Comparison of ENCODE assay signal across 34 cellular contexts in genomic region chr21:34604556-34604955, GRCh38.
"Had no signal": no experiment of that assay in that cellular context is flagged by ENCODE, and none has a peak within 500 bp of the region (broad histone marks: within the 10 kb centered on the region; RNA-seq: fewer than 3 reads in every experiment).

No MANE protein-coding gene starts in this region.

- H3K4me2 ChIP-seq: KMS-11 had no signal

- H3K27me3 Mint-ChIP-seq: activated CD4-positive, alpha-beta T cell treated with anti-CD3 and anti-CD28 coated beads for 36 hours; activated CD4-positive, alpha-beta T cell treated with anti-CD3 and anti-CD28 coated beads, Interleukin-2, amount 10 ng/mL, durations not matched to agents 7 days and 5 days; activated naive CD8-positive, alpha-beta T cell treated with anti-CD3 and anti-CD28 coated beads for 36 hours; activated T-helper 17 cell treated with anti-CD3 and anti-CD28 coated beads, Interleukin-2, amount 50 U/mL, for 72 hours had no signal

- DNase-seq: activated CD4-positive, alpha-beta T cell treated with anti-CD3 and anti-CD28 coated beads for 36 hours; activated CD4-positive, alpha-beta T cell treated with anti-CD3 and anti-CD28 coated beads, Interleukin-2, amount 10 ng/mL, durations not matched to agents 7 days and 5 days; activated CD4-positive, alpha-beta T cell treated with anti-CD3 and anti-CD28 coated beads, Interleukin-2, amount 50 U/mL, for 48 hours; activated CD8-positive, alpha-beta memory T cell treated with anti-CD3 and anti-CD28 coated beads, Interleukin-2, amount 50 U/mL, for 4 hours; activated CD8-positive, alpha-beta T cell treated with anti-CD3 and anti-CD28 coated beads, Interleukin-2, amount 10 ng/mL, durations not matched to agents 7 days and 5 days; activated effector memory CD4-positive, alpha-beta T cell treated with anti-CD3 and anti-CD28 coated beads, Interleukin-2, amount 50 U/mL, for 16 hours; activated naive CD4-positive, alpha-beta T cell; activated naive CD4-positive, alpha-beta T cell treated with anti-CD3 and anti-CD28 coated beads, Interleukin-2, amount 50 U/mL, for 16 hours; activated naive CD8-positive, alpha-beta T cell treated with anti-CD3 and anti-CD28 coated beads for 36 hours; activated T-cell treated with anti-CD3 and anti-CD28 coated beads, Interleukin-2, amount 50 U/mL, for 48 hours; amniotic stem cell; central memory CD4-positive, alpha-beta T cell; MM.1S; MV-4-11; NCI-H1092; NCI-H1436 treated with DMSO at 0.1 percent for 48 hours; NCI-H1694 treated with DMSO at 0.1 percent for 48 hours; NCI-H2029 treated with DMSO at 0.1 percent for 48 hours; NCI-H2107; NCI-H2171; NCI-H2227 treated with DMSO at 0.1 percent for 48 hours; NCI-H446; NCI-H510A treated with DMSO at 0.1 percent for 48 hours; NCI-H526 treated with DMSO at 0.1 percent for 48 hours; SHP77; SJCRH30; T1000 had no signal

- H3K9me3 ChIP-seq: ascending aorta, SJCRH30 had no signal

- H3K4me1 Mint-ChIP-seq: activated CD4-positive, alpha-beta T cell treated with anti-CD3 and anti-CD28 coated beads, Interleukin-2, amount 10 ng/mL, durations not matched to agents 7 days and 5 days; activated T-helper 17 cell treated with anti-CD3 and anti-CD28 coated beads, Interleukin-2, amount 50 U/mL, for 72 hours had no signal

- H3K27me3 ChIP-seq: ascending aorta, SJCRH30 had no signal

- H3K4me1 ChIP-seq: SJCRH30 had no signal

- H3K4me3 Mint-ChIP-seq: activated CD4-positive, alpha-beta T cell treated with anti-CD3 and anti-CD28 coated beads for 36 hours; activated CD4-positive, alpha-beta T cell treated with anti-CD3 and anti-CD28 coated beads, Interleukin-2, amount 10 ng/mL, durations not matched to agents 7 days and 5 days; activated CD8-positive, alpha-beta T cell treated with anti-CD3 and anti-CD28 coated beads, Interleukin-2, amount 10 ng/mL, durations not matched to agents 7 days and 5 days; activated naive CD8-positive, alpha-beta T cell treated with anti-CD3 and anti-CD28 coated beads for 36 hours; activated T-helper 17 cell treated with anti-CD3 and anti-CD28 coated beads, Interleukin-2, amount 50 U/mL, for 72 hours; WTC11 had no signal

- H3K4me3 ChIP-seq: ascending aorta, SJCRH30, SK-N-MC had no signal

- H3K9ac ChIP-seq: KMS-11 had no signal

- H3K27ac Mint-ChIP-seq: activated CD4-positive, alpha-beta T cell treated with anti-CD3 and anti-CD28 coated beads for 36 hours; activated CD4-positive, alpha-beta T cell treated with anti-CD3 and anti-CD28 coated beads, Interleukin-2, amount 10 ng/mL, durations not matched to agents 7 days and 5 days; activated CD8-positive, alpha-beta T cell treated with anti-CD3 and anti-CD28 coated beads, Interleukin-2, amount 10 ng/mL, durations not matched to agents 7 days and 5 days; activated naive CD8-positive, alpha-beta T cell treated with anti-CD3 and anti-CD28 coated beads for 36 hours; activated T-helper 17 cell treated with anti-CD3 and anti-CD28 coated beads, Interleukin-2, amount 50 U/mL, for 72 hours; WTC11 had no signal

- H3K27ac ChIP-seq: ascending aorta, KMS-11, SJCRH30, SK-N-MC had no signal

- H3K36me3 ChIP-seq: ascending aorta, SJCRH30 had no signal

- ATAC-seq: activated CD4-positive, alpha-beta T cell treated with anti-CD3 and anti-CD28 coated beads for 36 hours; activated CD4-positive, CD25-positive, alpha-beta regulatory T cell treated with anti-CD3 and anti-CD28 coated beads, Interleukin-2, amount 50 U/mL, for 24 hours; activated CD8-positive, alpha-beta T cell treated with anti-CD3 and anti-CD28 coated beads, Interleukin-2, amount 10 ng/mL, durations not matched to agents 7 days and 5 days; activated T-helper 17 cell treated with anti-CD3 and anti-CD28 coated beads, Interleukin-2, amount 50 U/mL, for 72 hours; Panc1; WTC11 had no signal

- H3K36me3 Mint-ChIP-seq: activated naive CD8-positive, alpha-beta T cell treated with anti-CD3 and anti-CD28 coated beads for 36 hours; WTC11 had no signal

- H3K9me3 Mint-ChIP-seq: activated CD4-positive, alpha-beta T cell treated with anti-CD3 and anti-CD28 coated beads, Interleukin-2, amount 10 ng/mL, durations not matched to agents 7 days and 5 days; activated naive CD8-positive, alpha-beta T cell treated with anti-CD3 and anti-CD28 coated beads for 36 hours; activated T-helper 17 cell treated with anti-CD3 and anti-CD28 coated beads, Interleukin-2, amount 50 U/mL, for 72 hours had no signal
